In genomic region chr7:76606022-76606421, GRCh38 we compare ENCODE assay signal across 8 cellular contexts. TPM values are rescaled to one million over a fixed set of nuclear protein-coding genes. Genes with fewer than 3 reads are reported as not detected.
DNase-seq lines count a peak whose midpoint lies in the region; ATAC-seq and TF ChIP-seq lines count a peak whose summit lies in the region.
"Not testable (repeated sequence)": the region's sequence is repeated elsewhere in the genome, so short reads cannot be mapped to it uniquely, and the experiment has no call there.

No MANE protein-coding gene starts in this region.

- H3K9me3 Mint-ChIP-seq in activated CD4-positive, alpha-beta memory T cell treated with anti-CD3 and anti-CD28 coated beads for 36 hours = not testable (repeated sequence)

- peak overlapping the region in 12 of 59 donors; percentile 16 to 70 (median 48) for H3K27ac ChIP-seq in dorsolateral prefrontal cortex

- not testable (repeated sequence) for H3K36me3 Mint-ChIP-seq in activated CD4-positive, alpha-beta memory T cell treated with anti-CD3 and anti-CD28 coated beads for 36 hours

- TF ChIP-seq CTCF in dorsolateral prefrontal cortex (IDR thresholded peaks at IDR 0.05 in 54 of 56, conservative IDR thresholded peaks at IDR 0.05 in 2 of 56; ENCODE audit: low read depth in 1 of 56, partially characterized antibody in 56 of 56) = not testable (repeated sequence)

- intact Hi-C loops in activated CD4-positive, alpha-beta memory T cell treated with anti-CD3 and anti-CD28 coated beads for 36 hours (cut with micrococcal nuclease); dorsolateral prefrontal cortex (cut with DNase I): not testable (repeated sequence)

- H3K4me3 Mint-ChIP-seq in activated CD4-positive, alpha-beta memory T cell treated with anti-CD3 and anti-CD28 coated beads for 36 hours = not testable (repeated sequence)

- ATAC-seq in GM21390 (IDR thresholded peaks at IDR 0.05; ENCODE audit: unreplicated experiment) (peak; percentile 96), HG03378 (IDR thresholded peaks at IDR 0.05; ENCODE audit: unreplicated experiment) (peak; percentile 94)

- POLR2A ChIA-PET in activated CD4-positive, alpha-beta memory T cell treated with anti-CD3 and anti-CD28 coated beads for 36 hours (lab: Charles Lee) = not testable (repeated sequence)

- not testable (repeated sequence) for H3K27me3 Mint-ChIP-seq in activated CD4-positive, alpha-beta memory T cell treated with anti-CD3 and anti-CD28 coated beads for 36 hours

- not testable (repeated sequence) for H3K4me3 ChIP-seq in dorsolateral prefrontal cortex

- CTCF ChIA-PET in activated CD4-positive, alpha-beta memory T cell treated with anti-CD3 and anti-CD28 coated beads for 36 hours (lab: Charles Lee) = not testable (repeated sequence)

- DNase-seq in DMS153 (lab: John Stamatoyannopoulos, UW) (peak; percentile 44), NOMO-1 (lab: John Stamatoyannopoulos, UW; ENCODE audit: unreplicated experiment in 2 of 2) (peak; percentile 95 to 98), dorsolateral prefrontal cortex (peak in 8 of 10 donors; percentile 44 to 74 (median 62)), medulla oblongata (ENCODE audit: extremely low spot score) (peak; percentile 48)
- peak; percentile 81 for DNase-seq in activated CD4-positive, alpha-beta memory T cell treated with anti-CD3 and anti-CD28 coated beads for 36 hours
- peak; percentile 26 to 42 for DNase-seq in stimulated activated CD8-positive, alpha-beta memory T cell treated with anti-CD3 and anti-CD28 coated beads, Interleukin-7, amount 100 ng/mL, for 4 hours (ENCODE audit: low read depth in 2 of 2)

- not testable (repeated sequence) for H3K4me1 Mint-ChIP-seq in activated CD4-positive, alpha-beta memory T cell treated with anti-CD3 and anti-CD28 coated beads for 36 hours (ENCODE audit: low read depth)

- H3K27ac Mint-ChIP-seq in activated CD4-positive, alpha-beta memory T cell treated with anti-CD3 and anti-CD28 coated beads for 36 hours = peak overlapping the region; percentile 82

- H3K27me3 ChIP-seq in dorsolateral prefrontal cortex = not testable (repeated sequence)

RNA-seq across cellular contexts. Expression of gene POMZP3, which starts 21.1 kb away (rescaled TPM):
- total RNA-seq in activated CD4-positive, alpha-beta memory T cell treated with anti-CD3 and anti-CD28 coated beads for 36 hours = 10 to 100 TPM; 29.3 to 29.8 TPM
- total RNA-seq in dorsolateral prefrontal cortex = 10 to 100 TPM in 118 of 120 experiments, 1 to 10 TPM in 2; 8.2 to 28.9 (median 18.4) TPM

Comparison
In these comparisons a context has a peak if more than half of its experiments do, and no peak if none do; other contexts are left out.
1. DNase-seq: peak in every context shown above with its lines; median percentile 96 in NOMO-1; 81 in activated CD4-positive, alpha-beta memory T cell treated with anti-CD3 and anti-CD28 coated beads for 36 hours; 62 in dorsolateral prefrontal cortex; 48 in medulla oblongata; 44 in DMS153; 34 in stimulated activated CD8-positive, alpha-beta memory T cell treated with anti-CD3 and anti-CD28 coated beads, Interleukin-7, amount 100 ng/mL, for 4 hours.